In the genomic region with DNA sequence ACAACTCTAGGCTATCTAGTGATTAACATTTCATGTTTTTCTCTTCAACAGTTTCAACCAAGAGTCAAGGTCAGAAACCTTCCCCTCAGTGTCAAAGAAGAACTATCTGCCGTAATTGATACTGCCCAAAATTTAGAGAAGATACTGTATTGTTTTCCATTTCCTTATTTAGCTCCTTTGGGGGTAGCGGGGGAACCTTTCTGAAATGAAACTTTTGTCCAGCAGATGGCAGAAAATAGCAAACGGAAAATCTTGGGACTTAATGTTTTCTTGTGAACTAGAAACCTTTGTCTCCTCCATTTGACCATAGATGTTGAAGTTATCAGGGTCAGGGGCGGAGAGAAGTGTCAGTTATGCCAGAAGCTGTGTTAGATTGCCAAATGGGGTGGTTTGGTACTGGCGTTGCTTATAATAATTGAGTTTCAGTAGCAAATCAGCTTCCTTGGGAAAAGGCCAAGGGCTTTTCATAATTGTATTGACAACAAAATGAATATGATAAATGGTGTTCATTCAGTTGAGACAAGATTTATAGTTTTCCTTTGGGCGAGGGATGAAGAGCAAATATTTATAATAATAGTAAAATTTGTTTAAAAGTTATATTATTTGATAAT, we compare ENCODE assay signal across 8 cellular contexts.
DNase-seq lines count a peak whose midpoint lies in the region; ATAC-seq, FAIRE-seq and TF ChIP-seq lines count a peak whose summit lies in the region.

No MANE protein-coding gene starts in this region.

- TF ChIP-seq CTCF in endodermal cell (conservative IDR thresholded peaks at IDR 0.05) (peak; percentile 75), neural cell (IDR thresholded peaks at IDR 0.05; ENCODE audit: poor library complexity, severe bottlenecking) (peak; percentile 41)

- no peaks in the 10 kb centered on the region for H3K36me3 ChIP-seq in endodermal cell (ENCODE audit: control insufficient read depth, insufficient read depth, low read length)
- no peaks in the 10 kb centered on the region for H3K36me3 ChIP-seq in neural cell (ENCODE audit: insufficient read depth, low read length)

- no peaks in the 10 kb centered on the region for H3K4me1 ChIP-seq in endodermal cell (ENCODE audit: control insufficient read depth, insufficient read depth, low read length)

- no peaks in the 10 kb centered on the region for H4K20me1 ChIP-seq in neural cell (ENCODE audit: insufficient read depth)

- H3K4me2 ChIP-seq in neural cell (ENCODE audit: low read length), result no peak overlapping the region

- H3K79me2 ChIP-seq in neural cell (replicated peaks; ENCODE audit: insufficient read depth, low read length), result no peaks in the 10 kb centered on the region

- no peak for TF ChIP-seq RAD21 in neural cell (conservative IDR thresholded peaks at IDR 0.05)

- H3K4me3 Mint-ChIP-seq in endodermal cell, result no peak overlapping the region

- no peaks in the 10 kb centered on the region for H3K9me3 Mint-ChIP-seq in endodermal cell

- peak; percentile 47 for ATAC-seq in HG02885 (IDR thresholded peaks at IDR 0.05; ENCODE audit: poor library complexity, unreplicated experiment)
- no peak for ATAC-seq in sciatic nerve

- TF ChIP-seq EP300 in neural cell (conservative IDR thresholded peaks at IDR 0.05; ENCODE audit: poor library complexity, severe bottlenecking), result no peak

- WGBS in endodermal cell (ENCODE audit: insufficient coverage in 1 of 2, insufficient read length in 1 of 2), 2 experiments, result 64 to 71% methylated on average over 4 to 6 of the region's 6 CpGs

- no peaks in the 10 kb centered on the region for H3K27me3 ChIP-seq in endodermal cell (ENCODE audit: control insufficient read depth, insufficient read depth, low read length, poor library complexity, severe bottlenecking)
- peaks cover 19% of the 10 kb centered on the region for H3K27me3 ChIP-seq in neural cell (ENCODE audit: insufficient read depth, low read depth, low read length)

- H2AFZ ChIP-seq in neural cell (ENCODE audit: low read depth, low read length), result no peak overlapping the region

- H3K9me3 ChIP-seq in endodermal cell (ENCODE audit: control insufficient read depth, low read length), result no peaks in the 10 kb centered on the region
- no peaks in the 10 kb centered on the region for H3K9me3 ChIP-seq in neural cell (ENCODE audit: low read length)

- H3K27ac Mint-ChIP-seq in endodermal cell, result no peak overlapping the region

- H3K27me3 Mint-ChIP-seq in endodermal cell (ENCODE audit: insufficient read depth), result no peaks in the 10 kb centered on the region

- intact Hi-C loops in sciatic nerve (cut with DNase I), result no loop called here

- H3K4me3 ChIP-seq in endodermal cell (ENCODE audit: low read length) (no peak overlapping the region), neural cell (ENCODE audit: low read length) (no peak overlapping the region)

- no peaks in the 10 kb centered on the region for H3K9me2 ChIP-seq in neural cell (ENCODE audit: insufficient read depth, low read length)

- DNase-seq in NCI-H1417 (lab: John Stamatoyannopoulos, UW), result peak; percentile 18 to 54 (median 53)
- DNase-seq in NCI-H1417 treated with DMSO at 0.1 percent for 48 hours (lab: John Stamatoyannopoulos, UW), result no peak
- DNase-seq in RCC 7860 (ENCODE audit: low spot score), result peak; percentile 28
- DNase-seq in endodermal cell, result peak; percentile 70
- no peak for DNase-seq in sciatic nerve (ENCODE audit: low spot score)
- DNase-seq in NCI-H128 (lab: John Stamatoyannopoulos, UW; ENCODE audit: unreplicated experiment), result no peak

- H3F3A ChIP-seq in neural cell (ENCODE audit: insufficient read depth, low read length, poor library complexity, severe bottlenecking), result no peaks in the 10 kb centered on the region

- H3K27ac ChIP-seq in endodermal cell (ENCODE audit: low read depth, low read length) (no peak overlapping the region), neural cell (ENCODE audit: low read length) (no peak overlapping the region)

- H3K9ac ChIP-seq in endodermal cell (ENCODE audit: extremely low read depth, low read length, poor library complexity, severe bottlenecking) (no peak overlapping the region), neural cell (ENCODE audit: low read length) (no peak overlapping the region)

- H3K36me3 Mint-ChIP-seq in endodermal cell (ENCODE audit: low read depth), result no peaks in the 10 kb centered on the region

- FAIRE-seq in RCC 7860 (lab: Jason Lieb, UNC), result peak; percentile 71

- H3K4me1 Mint-ChIP-seq in endodermal cell, result peaks cover 10% of the 10 kb centered on the region

TF ChIP-seq in neural cell, 6 proteins besides CTCF, POLR2A, EP300 and RAD21:
- TF ChIP-seq SMC3 (conservative IDR thresholded peaks at IDR 0.05; ENCODE audit: poor library complexity), result peak; percentile 26
- no peak for TF ChIP-seq POLR2AphosphoS5 (IDR thresholded peaks at IDR 0.05)
- no peak for TF ChIP-seq MXI1 (conservative IDR thresholded peaks at IDR 0.05; ENCODE audit: poor library complexity, severe bottlenecking)
TF ChIP-seq in neural cell: peak in this region for 1.

Comparison
In these comparisons a context has a peak if more than half of its experiments do, and no peak if none do; other contexts are left out.
1. DNase-seq: peak in NCI-H1417 (3 of 3), RCC 7860 (single experiment) and endodermal cell (single experiment); none in NCI-H1417 treated with DMSO at 0.1 percent for 48 hours (single experiment), sciatic nerve (single experiment) and NCI-H128 (single experiment).